1 cellular context compared by ENCODE assay signal in genomic region chr1:85258536-85259117, GRCh38.
TF ChIP-seq lines count a peak whose summit lies in the region.

No MANE protein-coding gene starts in this region.

TF ChIP-seq in endothelial cell of umbilical vein, 7 proteins besides CTCF, POLR2A, EP300 and RAD21 (continued from another document):
- TF ChIP-seq MAX (IDR thresholded peaks at IDR 0.05; ENCODE audit: insufficient read depth, insufficient read length) (no peak), GATA2 (IDR thresholded peaks at IDR 0.05; ENCODE audit: insufficient read depth, insufficient read length, low read depth, low read length) (no peak), EZH2 (IDR thresholded peaks at IDR 0.05; ENCODE audit: borderline replicate concordance, low read depth, low read length, severe bottlenecking) (no peak), JUN (IDR thresholded peaks at IDR 0.05; ENCODE audit: borderline replicate concordance, insufficient read depth, insufficient read length, low read depth) (no peak), MYC (IDR thresholded peaks at IDR 0.05; ENCODE audit: low read depth, low read length) (no peak)
TF ChIP-seq in endothelial cell of umbilical vein: peak in this region for 0.
